Comparison of ENCODE assay signal across 8 cellular contexts in genomic region chr9:15306068-15306756, GRCh38. TPM values are rescaled to one million over a fixed set of nuclear protein-coding genes. Genes with fewer than 3 reads are reported as not detected.
A peak's percentile ranks its signal among the peaks of the same experiment; 100 is the strongest.
DNase-seq lines count a peak whose midpoint lies in the region; ATAC-seq and TF ChIP-seq lines count a peak whose summit lies in the region.

No MANE protein-coding gene starts in this region.

- peaks cover 11% of the 10 kb centered on the region for H3K4me1 ChIP-seq in lower lobe of right lung

- peaks cover 58% of the 10 kb centered on the region for H3K4me1 Mint-ChIP-seq in stimulated activated naive CD8-positive, alpha-beta T cell treated with anti-CD3 and anti-CD28 coated beads, Interleukin-15, amount 100 ng/mL, for 72 hours

- peaks cover 0 to 3% (median 0%) of the 10 kb centered on the region in 45 donors for H3K27me3 ChIP-seq in dorsolateral prefrontal cortex
- no peaks in the 10 kb centered on the region for H3K27me3 ChIP-seq in lower lobe of right lung (ENCODE audit: low read depth)

- H3K27ac Mint-ChIP-seq in stimulated activated naive CD8-positive, alpha-beta T cell treated with anti-CD3 and anti-CD28 coated beads, Interleukin-15, amount 100 ng/mL, for 72 hours: peak overlapping the region; percentile 93 to 98

- H3K9me3 Mint-ChIP-seq in stimulated activated naive CD8-positive, alpha-beta T cell treated with anti-CD3 and anti-CD28 coated beads, Interleukin-15, amount 100 ng/mL, for 72 hours: no peaks in the 10 kb centered on the region

- DNase-seq in AG20443 (ENCODE audit: low spot score): peak; percentile 45
- DNase-seq in NCI-H1105 treated with DMSO at 0.1 percent for 48 hours (lab: John Stamatoyannopoulos, UW): peak; percentile 98
- DNase-seq in dorsolateral prefrontal cortex: peak in 6 of 10 donors; percentile 30 to 54 (median 40)
- peak; percentile 88 for DNase-seq in lower lobe of right lung
- peak; percentile 44 to 50 for DNase-seq in stimulated activated naive CD8-positive, alpha-beta T cell treated with anti-CD3 and anti-CD28 coated beads, Interleukin-15, amount 100 ng/mL, for 72 hours

- H3K27ac ChIP-seq in dorsolateral prefrontal cortex (peak overlapping the region in 41 of 59 donors; percentile 4 to 90 (median 62)), lower lobe of right lung (peak overlapping the region; percentile 86)

- peak; percentile 27 for ATAC-seq in GM21381 (IDR thresholded peaks at IDR 0.05; ENCODE audit: unreplicated experiment)
- ATAC-seq in lower lobe of right lung: peak; percentile 77 to 78
- ATAC-seq in stimulated activated naive CD8-positive, alpha-beta T cell treated with anti-CD3 and anti-CD28 coated beads, Interleukin-15, amount 100 ng/mL, for 72 hours: peak; percentile 49
- no peak for ATAC-seq in GM21717 (IDR thresholded peaks at IDR 0.05; ENCODE audit: unreplicated experiment)

- no peaks in the 10 kb centered on the region for H3K9me3 ChIP-seq in lower lobe of right lung

- H3K36me3 ChIP-seq in lower lobe of right lung: no peaks in the 10 kb centered on the region

- intact Hi-C loops in dorsolateral prefrontal cortex (cut with DNase I) (loop anchor here (5.0 kb wide), 1 partner anchor 116 kb away; the partner anchor contains the start of gene SNAPC3 (in 2 of the 2)), lower lobe of right lung (cut with DNase I) (no loop called here)

- peak overlapping the region; percentile 98 to 99 for H3K4me3 Mint-ChIP-seq in stimulated activated naive CD8-positive, alpha-beta T cell treated with anti-CD3 and anti-CD28 coated beads, Interleukin-15, amount 100 ng/mL, for 72 hours

- H3K27me3 Mint-ChIP-seq in stimulated activated naive CD8-positive, alpha-beta T cell treated with anti-CD3 and anti-CD28 coated beads, Interleukin-15, amount 100 ng/mL, for 72 hours: no peaks in the 10 kb centered on the region

- TF ChIP-seq CTCF in WI38 (IDR thresholded peaks at IDR 0.05; ENCODE audit: low read depth, low read length) (no peak), dorsolateral prefrontal cortex (IDR thresholded peaks at IDR 0.05 in 54 of 56, conservative IDR thresholded peaks at IDR 0.05 in 2 of 56; ENCODE audit: low read depth in 1 of 56, partially characterized antibody in 56 of 56) (no peak), lower lobe of right lung (IDR thresholded peaks at IDR 0.05) (no peak)

- H3K4me3 ChIP-seq in WI38 (ENCODE audit: low read depth, low read length): peak overlapping the region; percentile 90
- peak overlapping the region; percentile 65 to 97 (median 86) for H3K4me3 ChIP-seq in dorsolateral prefrontal cortex
- peak overlapping the region; percentile 88 for H3K4me3 ChIP-seq in lower lobe of right lung

RNA-seq across cellular contexts. Expression of gene TTC39B, which starts 0.8 kb away (rescaled TPM):
- total RNA-seq in dorsolateral prefrontal cortex (10 to 100 TPM; 10.3 to 47.0 (median 26.9) TPM), lower lobe of right lung (49.2 TPM)

Comparison
In these comparisons a context has a peak if more than half of its experiments do, and no peak if none do; other contexts are left out.
1. DNase-seq: peak in every context shown above with its lines; median percentile 98 in NCI-H1105 treated with DMSO at 0.1 percent for 48 hours; 88 in lower lobe of right lung; 47 in stimulated activated naive CD8-positive, alpha-beta T cell treated with anti-CD3 and anti-CD28 coated beads, Interleukin-15, amount 100 ng/mL, for 72 hours; 45 in AG20443; 40 in dorsolateral prefrontal cortex.